ENCODE assay signal across 25 cellular contexts in the genomic region with DNA sequence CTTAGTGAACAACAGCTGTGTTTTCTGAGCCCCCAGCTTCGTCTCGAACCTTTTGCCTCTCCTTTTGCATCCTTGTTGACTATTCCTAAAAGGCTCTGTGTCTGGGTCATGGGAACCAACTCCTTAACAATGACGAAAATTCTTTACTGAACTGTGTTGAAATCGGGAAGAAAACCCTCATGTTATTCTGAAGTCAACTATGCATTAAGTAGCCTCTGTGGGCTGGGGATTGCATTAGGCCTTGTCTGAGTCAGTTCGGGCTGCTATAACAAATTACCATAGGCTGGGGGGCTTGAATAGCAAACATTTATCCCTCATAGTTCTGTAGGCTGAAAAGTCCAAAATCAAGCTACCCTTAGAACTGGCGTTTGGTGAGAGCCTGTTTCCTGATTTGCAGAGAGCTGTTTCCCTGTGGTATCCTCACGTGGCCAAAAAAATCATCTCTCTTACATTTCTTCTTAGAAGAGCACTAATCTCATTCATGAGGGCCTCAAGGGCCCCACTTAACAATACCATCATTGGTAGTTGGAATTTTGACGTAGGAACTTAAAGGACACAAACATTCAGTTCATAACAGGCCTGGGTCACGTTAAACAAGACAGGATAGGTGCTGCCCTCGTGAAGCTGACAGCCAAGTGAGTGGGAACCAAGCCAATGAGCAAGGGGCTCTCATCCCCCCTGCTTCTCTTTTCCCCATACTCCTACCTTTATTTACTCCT.
"Had no signal": no experiment of that assay in that cellular context is flagged by ENCODE, and none has a peak within 500 bp of the region (broad histone marks: within the 10 kb centered on the region; RNA-seq: fewer than 3 reads in every experiment).

No MANE protein-coding gene starts in this region.

- H3K36me3 ChIP-seq: heart left ventricle, pancreas, prostate gland, upper lobe of left lung, vagina, WERI-Rb-1 had no signal

- H3K27ac ChIP-seq: heart left ventricle, pancreas, prostate gland, skin epidermis, upper lobe of left lung, vagina, WERI-Rb-1 had no signal

- H3K4me1 ChIP-seq: heart left ventricle, pancreas, prostate gland, upper lobe of left lung, vagina had no signal

- H3K4me3 ChIP-seq: heart left ventricle, pancreas, prostate gland, skin epidermis, upper lobe of left lung, vagina had no signal

- H3K9me3 ChIP-seq: heart left ventricle, pancreas, prostate gland, upper lobe of left lung, vagina had no signal

- DNase-seq: activated CD4-positive, alpha-beta T cell treated with anti-CD3 and anti-CD28 coated beads for 48 hours; activated CD4-positive, alpha-beta T cell treated with anti-CD3 and anti-CD28 coated beads, Interleukin-2, amount 50 U/mL, for 48 hours; activated CD8-positive, alpha-beta memory T cell treated with anti-CD3 and anti-CD28 coated beads for 24 hours; activated gamma-delta T cell; activated T-cell treated with anti-CD3 and anti-CD28 coated beads, Interleukin-2, amount 50 U/mL, for 24 hours; anterior cingulate cortex; caudate nucleus; heart left ventricle; hypothalamus; immature natural killer cell; naive thymus-derived CD8-positive, alpha-beta T cell; nucleus accumbens; pancreas; retina; stimulated activated CD4-positive, alpha-beta T cell treated with anti-CD3 and anti-CD28 coated beads, Interleukin-4, amount 100 ng/mL, for 24 hours; substantia nigra; upper lobe of left lung; WERI-Rb-1 had no signal

- ATAC-seq: activated CD4-positive, CD25-positive, alpha-beta regulatory T cell treated with anti-CD3 and anti-CD28 coated beads, Interleukin-2, amount 50 U/mL, for 24 hours; activated naive CD4-positive, alpha-beta T cell treated with anti-CD3 and anti-CD28 coated beads, Interleukin-2, amount 50 U/mL, for 72 hours; heart left ventricle; naive thymus-derived CD8-positive, alpha-beta T cell; pancreas; sciatic nerve; stimulated activated effector memory CD8-positive, alpha-beta T cell treated with anti-CD3 and anti-CD28 coated beads, Interleukin-12 subunit alpha, Interleukin-12 subunit beta, amount 100 ng/mL, for 72 hours had no signal

- H3K27me3 ChIP-seq: heart left ventricle, pancreas, upper lobe of left lung, vagina had no signal
